Comparison of ENCODE assay signal across 18 cellular contexts in genomic region chr5:180141068-180141660, GRCh38.
"Had no signal": no experiment of that assay in that cellular context is flagged by ENCODE, and none has a peak within 500 bp of the region (broad histone marks: within the 10 kb centered on the region; RNA-seq: fewer than 3 reads in every experiment).

No MANE protein-coding gene starts in this region.

- FAIRE-seq: TTC549 had no signal

- H3K9me3 ChIP-seq: adrenal gland, ascending aorta, colonic mucosa, SJCRH30 had no signal

- H3K27me3 ChIP-seq: ascending aorta, colonic mucosa, SJCRH30, upper lobe of left lung had no signal

- H3K27ac ChIP-seq: adrenal gland, ascending aorta, colonic mucosa, left ventricle myocardium inferior, SJCRH30, thoracic aorta, upper lobe of left lung had no signal

- DNase-seq: activated CD4-positive, alpha-beta memory T cell treated with anti-CD3 and anti-CD28 coated beads for 36 hours; activated CD4-positive, alpha-beta T cell treated with anti-CD3 and anti-CD28 coated beads for 4 hours; activated gamma-delta T cell treated with Interleukin-2 at 50 U/mL for 16 hours; activated T-cell treated with anti-CD3 and anti-CD28 coated beads for 4 hours; foreskin fibroblast; left ventricle myocardium inferior; nucleus accumbens; SJCRH30; stimulated activated CD4-positive, alpha-beta T cell treated with anti-CD3 and anti-CD28 coated beads, Interleukin-15, amount 100 ng/mL, for 24 hours; stimulated activated CD8-positive, alpha-beta memory T cell treated with anti-CD3 and anti-CD28 coated beads, Interleukin-4, amount 100 ng/mL, for 48 hours; stimulated activated naive B cell treated with anti-CD40 and anti-IgM and Interleukin-4, amounts not matched to agents 10 μg/mL and 1 μg/mL and 100 μg/mL, for 72 hours; upper lobe of left lung had no signal

- H3K4me1 ChIP-seq: adrenal gland, ascending aorta, colonic mucosa, left ventricle myocardium inferior, SJCRH30, upper lobe of left lung had no signal

- H3K4me3 ChIP-seq: adrenal gland, ascending aorta, colonic mucosa, left ventricle myocardium inferior, SJCRH30, smooth muscle cell, thoracic aorta, upper lobe of left lung had no signal

- H3K36me3 ChIP-seq: adrenal gland, ascending aorta, colonic mucosa, left ventricle myocardium inferior, SJCRH30, thoracic aorta, upper lobe of left lung had no signal

- H3K4me2 ChIP-seq: smooth muscle cell had no signal
